ENCODE assay signal across 2 cellular contexts in the genomic region with DNA sequence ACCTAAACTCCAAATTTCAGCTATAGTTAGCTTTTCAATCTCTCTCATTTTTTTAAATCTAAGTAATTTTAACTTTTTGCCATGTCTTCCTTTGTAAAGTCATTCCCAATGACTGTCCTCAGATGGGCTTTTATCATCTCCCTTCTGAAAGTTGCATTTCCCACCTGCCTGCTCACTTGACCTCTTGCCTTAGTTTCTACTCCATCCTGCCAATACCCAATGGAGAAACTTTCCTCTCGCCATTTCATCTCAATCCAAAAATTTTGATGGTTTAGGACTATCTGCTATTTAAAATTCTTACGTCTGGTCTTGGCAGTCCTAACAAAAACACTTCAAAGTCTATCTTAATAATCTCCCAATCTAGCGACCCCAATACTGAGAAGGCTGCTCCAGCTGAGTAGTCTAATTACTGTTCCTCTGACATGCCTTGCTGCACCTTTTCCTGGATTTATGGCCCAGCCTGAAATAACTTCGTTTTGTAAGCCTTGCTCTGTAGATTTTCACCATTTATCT.
TF ChIP-seq lines count a peak whose summit lies in the region.

No MANE protein-coding gene starts in this region.

TF ChIP-seq in GM23338, 12 proteins besides CTCF, POLR2A, EP300 and RAD21 (continued from another document):
- TF ChIP-seq, protein P1, sequence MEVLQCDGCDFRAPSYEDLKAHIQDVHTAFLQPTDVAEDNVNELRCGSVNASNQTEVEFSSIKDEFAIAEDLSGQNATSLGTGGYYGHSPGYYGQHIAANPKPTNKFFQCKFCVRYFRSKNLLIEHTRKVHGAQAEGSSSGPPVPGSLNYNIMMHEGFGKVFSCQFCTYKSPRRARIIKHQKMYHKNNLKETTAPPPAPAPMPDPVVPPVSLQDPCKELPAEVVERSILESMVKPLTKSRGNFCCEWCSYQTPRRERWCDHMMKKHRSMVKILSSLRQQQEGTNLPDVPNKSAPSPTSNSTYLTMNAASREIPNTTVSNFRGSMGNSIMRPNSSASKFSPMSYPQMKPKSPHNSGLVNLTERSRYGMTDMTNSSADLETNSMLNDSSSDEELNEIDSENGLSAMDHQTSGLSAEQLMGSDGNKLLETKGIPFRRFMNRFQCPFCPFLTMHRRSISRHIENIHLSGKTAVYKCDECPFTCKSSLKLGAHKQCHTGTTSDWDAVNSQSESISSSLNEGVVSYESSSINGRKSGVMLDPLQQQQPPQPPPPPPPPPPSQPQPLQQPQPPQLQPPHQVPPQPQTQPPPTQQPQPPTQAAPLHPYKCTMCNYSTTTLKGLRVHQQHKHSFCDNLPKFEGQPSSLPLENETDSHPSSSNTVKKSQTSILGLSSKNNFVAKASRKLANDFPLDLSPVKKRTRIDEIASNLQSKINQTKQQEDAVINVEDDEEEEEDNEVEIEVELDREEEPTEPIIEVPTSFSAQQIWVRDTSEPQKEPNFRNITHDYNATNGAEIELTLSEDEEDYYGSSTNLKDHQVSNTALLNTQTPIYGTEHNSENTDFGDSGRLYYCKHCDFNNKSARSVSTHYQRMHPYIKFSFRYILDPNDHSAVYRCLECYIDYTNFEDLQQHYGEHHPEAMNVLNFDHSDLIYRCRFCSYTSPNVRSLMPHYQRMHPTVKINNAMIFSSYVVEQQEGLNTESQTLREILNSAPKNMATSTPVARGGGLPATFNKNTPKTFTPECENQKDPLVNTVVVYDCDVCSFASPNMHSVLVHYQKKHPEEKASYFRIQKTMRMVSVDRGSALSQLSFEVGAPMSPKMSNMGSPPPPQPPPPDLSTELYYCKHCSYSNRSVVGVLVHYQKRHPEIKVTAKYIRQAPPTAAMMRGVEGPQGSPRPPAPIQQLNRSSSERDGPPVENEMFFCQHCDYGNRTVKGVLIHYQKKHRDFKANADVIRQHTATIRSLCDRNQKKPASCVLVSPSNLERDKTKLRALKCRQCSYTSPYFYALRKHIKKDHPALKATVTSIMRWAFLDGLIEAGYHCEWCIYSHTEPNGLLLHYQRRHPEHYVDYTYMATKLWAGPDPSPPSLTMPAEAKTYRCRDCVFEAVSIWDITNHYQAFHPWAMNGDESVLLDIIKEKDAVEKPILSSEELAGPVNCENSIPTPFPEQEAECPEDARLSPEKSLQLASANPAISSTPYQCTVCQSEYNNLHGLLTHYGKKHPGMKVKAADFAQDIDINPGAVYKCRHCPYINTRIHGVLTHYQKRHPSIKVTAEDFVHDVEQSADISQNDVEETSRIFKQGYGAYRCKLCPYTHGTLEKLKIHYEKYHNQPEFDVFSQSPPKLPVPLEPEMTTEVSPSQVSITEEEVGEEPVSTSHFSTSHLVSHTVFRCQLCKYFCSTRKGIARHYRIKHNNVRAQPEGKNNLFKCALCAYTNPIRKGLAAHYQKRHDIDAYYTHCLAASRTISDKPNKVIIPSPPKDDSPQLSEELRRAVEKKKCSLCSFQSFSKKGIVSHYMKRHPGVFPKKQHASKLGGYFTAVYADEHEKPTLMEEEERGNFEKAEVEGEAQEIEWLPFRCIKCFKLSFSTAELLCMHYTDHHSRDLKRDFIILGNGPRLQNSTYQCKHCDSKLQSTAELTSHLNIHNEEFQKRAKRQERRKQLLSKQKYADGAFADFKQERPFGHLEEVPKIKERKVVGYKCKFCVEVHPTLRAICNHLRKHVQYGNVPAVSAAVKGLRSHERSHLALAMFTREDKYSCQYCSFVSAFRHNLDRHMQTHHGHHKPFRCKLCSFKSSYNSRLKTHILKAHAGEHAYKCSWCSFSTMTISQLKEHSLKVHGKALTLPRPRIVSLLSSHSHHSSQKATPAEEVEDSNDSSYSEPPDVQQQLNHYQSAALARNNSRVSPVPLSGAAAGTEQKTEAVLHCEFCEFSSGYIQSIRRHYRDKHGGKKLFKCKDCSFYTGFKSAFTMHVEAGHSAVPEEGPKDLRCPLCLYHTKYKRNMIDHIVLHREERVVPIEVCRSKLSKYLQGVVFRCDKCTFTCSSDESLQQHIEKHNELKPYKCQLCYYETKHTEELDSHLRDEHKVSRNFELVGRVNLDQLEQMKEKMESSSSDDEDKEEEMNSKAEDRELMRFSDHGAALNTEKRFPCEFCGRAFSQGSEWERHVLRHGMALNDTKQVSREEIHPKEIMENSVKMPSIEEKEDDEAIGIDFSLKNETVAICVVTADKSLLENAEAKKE (CRISPR knock-in tag; IDR thresholded peaks at IDR 0.05), result no peak
- no peak for TF ChIP-seq ZNF331 (CRISPR knock-in tag; IDR thresholded peaks at IDR 0.05; ENCODE audit: low read depth)
- no peak for TF ChIP-seq NANOG (IDR thresholded peaks at IDR 0.05; ENCODE audit: borderline replicate concordance)
- TF ChIP-seq STAT1 (IDR thresholded peaks at IDR 0.05; ENCODE audit: unreplicated experiment), result no peak
- TF ChIP-seq, protein P2, sequence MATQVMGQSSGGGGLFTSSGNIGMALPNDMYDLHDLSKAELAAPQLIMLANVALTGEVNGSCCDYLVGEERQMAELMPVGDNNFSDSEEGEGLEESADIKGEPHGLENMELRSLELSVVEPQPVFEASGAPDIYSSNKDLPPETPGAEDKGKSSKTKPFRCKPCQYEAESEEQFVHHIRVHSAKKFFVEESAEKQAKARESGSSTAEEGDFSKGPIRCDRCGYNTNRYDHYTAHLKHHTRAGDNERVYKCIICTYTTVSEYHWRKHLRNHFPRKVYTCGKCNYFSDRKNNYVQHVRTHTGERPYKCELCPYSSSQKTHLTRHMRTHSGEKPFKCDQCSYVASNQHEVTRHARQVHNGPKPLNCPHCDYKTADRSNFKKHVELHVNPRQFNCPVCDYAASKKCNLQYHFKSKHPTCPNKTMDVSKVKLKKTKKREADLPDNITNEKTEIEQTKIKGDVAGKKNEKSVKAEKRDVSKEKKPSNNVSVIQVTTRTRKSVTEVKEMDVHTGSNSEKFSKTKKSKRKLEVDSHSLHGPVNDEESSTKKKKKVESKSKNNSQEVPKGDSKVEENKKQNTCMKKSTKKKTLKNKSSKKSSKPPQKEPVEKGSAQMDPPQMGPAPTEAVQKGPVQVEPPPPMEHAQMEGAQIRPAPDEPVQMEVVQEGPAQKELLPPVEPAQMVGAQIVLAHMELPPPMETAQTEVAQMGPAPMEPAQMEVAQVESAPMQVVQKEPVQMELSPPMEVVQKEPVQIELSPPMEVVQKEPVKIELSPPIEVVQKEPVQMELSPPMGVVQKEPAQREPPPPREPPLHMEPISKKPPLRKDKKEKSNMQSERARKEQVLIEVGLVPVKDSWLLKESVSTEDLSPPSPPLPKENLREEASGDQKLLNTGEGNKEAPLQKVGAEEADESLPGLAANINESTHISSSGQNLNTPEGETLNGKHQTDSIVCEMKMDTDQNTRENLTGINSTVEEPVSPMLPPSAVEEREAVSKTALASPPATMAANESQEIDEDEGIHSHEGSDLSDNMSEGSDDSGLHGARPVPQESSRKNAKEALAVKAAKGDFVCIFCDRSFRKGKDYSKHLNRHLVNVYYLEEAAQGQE (IDR thresholded peaks at IDR 0.05; ENCODE audit: unreplicated experiment), result no peak

TF ChIP-seq in WTC11, 78 proteins besides CTCF, POLR2A, EP300 and RAD21 (continued from another document):
- TF ChIP-seq, protein P3, sequence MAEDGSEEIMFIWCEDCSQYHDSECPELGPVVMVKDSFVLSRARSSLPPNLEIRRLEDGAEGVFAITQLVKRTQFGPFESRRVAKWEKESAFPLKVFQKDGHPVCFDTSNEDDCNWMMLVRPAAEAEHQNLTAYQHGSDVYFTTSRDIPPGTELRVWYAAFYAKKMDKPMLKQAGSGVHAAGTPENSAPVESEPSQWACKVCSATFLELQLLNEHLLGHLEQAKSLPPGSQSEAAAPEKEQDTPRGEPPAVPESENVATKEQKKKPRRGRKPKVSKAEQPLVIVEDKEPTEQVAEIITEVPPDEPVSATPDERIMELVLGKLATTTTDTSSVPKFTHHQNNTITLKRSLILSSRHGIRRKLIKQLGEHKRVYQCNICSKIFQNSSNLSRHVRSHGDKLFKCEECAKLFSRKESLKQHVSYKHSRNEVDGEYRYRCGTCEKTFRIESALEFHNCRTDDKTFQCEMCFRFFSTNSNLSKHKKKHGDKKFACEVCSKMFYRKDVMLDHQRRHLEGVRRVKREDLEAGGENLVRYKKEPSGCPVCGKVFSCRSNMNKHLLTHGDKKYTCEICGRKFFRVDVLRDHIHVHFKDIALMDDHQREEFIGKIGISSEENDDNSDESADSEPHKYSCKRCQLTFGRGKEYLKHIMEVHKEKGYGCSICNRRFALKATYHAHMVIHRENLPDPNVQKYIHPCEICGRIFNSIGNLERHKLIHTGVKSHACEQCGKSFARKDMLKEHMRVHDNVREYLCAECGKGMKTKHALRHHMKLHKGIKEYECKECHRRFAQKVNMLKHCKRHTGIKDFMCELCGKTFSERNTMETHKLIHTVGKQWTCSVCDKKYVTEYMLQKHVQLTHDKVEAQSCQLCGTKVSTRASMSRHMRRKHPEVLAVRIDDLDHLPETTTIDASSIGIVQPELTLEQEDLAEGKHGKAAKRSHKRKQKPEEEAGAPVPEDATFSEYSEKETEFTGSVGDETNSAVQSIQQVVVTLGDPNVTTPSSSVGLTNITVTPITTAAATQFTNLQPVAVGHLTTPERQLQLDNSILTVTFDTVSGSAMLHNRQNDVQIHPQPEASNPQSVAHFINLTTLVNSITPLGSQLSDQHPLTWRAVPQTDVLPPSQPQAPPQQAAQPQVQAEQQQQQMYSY (CRISPR knock-in tag; IDR thresholded peaks at IDR 0.05), result no peak
- TF ChIP-seq ZBTB21 (CRISPR knock-in tag; IDR thresholded peaks at IDR 0.05; ENCODE audit: borderline replicate concordance) (no peak), FOXP1 (CRISPR knock-in tag; IDR thresholded peaks at IDR 0.05; ENCODE audit: borderline replicate concordance) (no peak), EMX1 (CRISPR knock-in tag; IDR thresholded peaks at IDR 0.05) (peak; percentile 73; the same call in 1 of the 2 replicates), SMAD3 (CRISPR knock-in tag; IDR thresholded peaks at IDR 0.05; ENCODE audit: borderline replicate concordance) (no peak), ZNF416 (CRISPR knock-in tag; IDR thresholded peaks at IDR 0.05) (peak; percentile 45; the same call in 1 of the 2 replicates)
- TF ChIP-seq, protein P4, sequence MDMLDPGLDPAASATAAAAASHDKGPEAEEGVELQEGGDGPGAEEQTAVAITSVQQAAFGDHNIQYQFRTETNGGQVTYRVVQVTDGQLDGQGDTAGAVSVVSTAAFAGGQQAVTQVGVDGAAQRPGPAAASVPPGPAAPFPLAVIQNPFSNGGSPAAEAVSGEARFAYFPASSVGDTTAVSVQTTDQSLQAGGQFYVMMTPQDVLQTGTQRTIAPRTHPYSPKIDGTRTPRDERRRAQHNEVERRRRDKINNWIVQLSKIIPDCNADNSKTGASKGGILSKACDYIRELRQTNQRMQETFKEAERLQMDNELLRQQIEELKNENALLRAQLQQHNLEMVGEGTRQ (CRISPR knock-in tag; IDR thresholded peaks at IDR 0.05), result no peak
- TF ChIP-seq, protein P5, sequence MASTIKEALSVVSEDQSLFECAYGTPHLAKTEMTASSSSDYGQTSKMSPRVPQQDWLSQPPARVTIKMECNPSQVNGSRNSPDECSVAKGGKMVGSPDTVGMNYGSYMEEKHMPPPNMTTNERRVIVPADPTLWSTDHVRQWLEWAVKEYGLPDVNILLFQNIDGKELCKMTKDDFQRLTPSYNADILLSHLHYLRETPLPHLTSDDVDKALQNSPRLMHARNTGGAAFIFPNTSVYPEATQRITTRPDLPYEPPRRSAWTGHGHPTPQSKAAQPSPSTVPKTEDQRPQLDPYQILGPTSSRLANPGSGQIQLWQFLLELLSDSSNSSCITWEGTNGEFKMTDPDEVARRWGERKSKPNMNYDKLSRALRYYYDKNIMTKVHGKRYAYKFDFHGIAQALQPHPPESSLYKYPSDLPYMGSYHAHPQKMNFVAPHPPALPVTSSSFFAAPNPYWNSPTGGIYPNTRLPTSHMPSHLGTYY (CRISPR knock-in tag; IDR thresholded peaks at IDR 0.05), result 0 out of 2 replicates have a peak, but pooled peaks have one; percentile 52
